ENCODE assay signal across 13 cellular contexts in the genomic region with DNA sequence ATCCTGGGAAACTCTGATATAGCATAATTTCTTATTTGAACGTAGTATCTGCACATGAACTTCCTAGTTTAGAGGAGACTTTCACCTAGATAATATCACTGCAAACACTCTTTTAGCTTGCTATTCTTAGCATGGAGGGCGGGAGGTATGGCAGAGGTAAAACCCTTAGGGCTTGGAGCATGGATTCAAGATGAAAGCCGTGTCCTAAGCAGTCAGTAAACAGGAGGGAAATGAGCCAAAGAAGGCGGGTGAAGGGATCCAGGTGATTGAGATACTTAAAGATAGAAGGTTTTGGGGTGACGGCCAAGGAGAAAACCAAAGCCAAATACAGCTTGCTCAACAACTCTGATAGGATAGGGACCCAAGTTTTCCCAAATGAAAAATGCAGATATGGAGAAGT.
DNase-seq lines count a peak whose midpoint lies in the region; ATAC-seq and TF ChIP-seq lines count a peak whose summit lies in the region.
"Had no signal": no experiment of that assay in that cellular context is flagged by ENCODE, and none has a peak within 500 bp of the region (broad histone marks: within the 10 kb centered on the region; RNA-seq: fewer than 3 reads in every experiment).

No MANE protein-coding gene starts in this region.

- no peaks in the 10 kb centered on the region for H3K4me1 ChIP-seq in gastrocnemius medialis
- H3K4me1 ChIP-seq in vagina, result peaks cover 6% of the 10 kb centered on the region
- H3K4me1 ChIP-seq: uterus had no signal

- TF ChIP-seq CTCF in gastrocnemius medialis (IDR thresholded peaks at IDR 0.05 in 4 of 5, conservative IDR thresholded peaks at IDR 0.05 in 1 of 5) (no peak), vagina (IDR thresholded peaks at IDR 0.05) (no peak)

- peak overlapping the region; percentile 78 to 94 for H3K4me3 Mint-ChIP-seq in activated T-cell treated with anti-CD3 and anti-CD28 coated beads, Interleukin-2, amount 50 U/mL, for 72 hours
- peak overlapping the region; percentile 32 for H3K4me3 Mint-ChIP-seq in dendritic cell treated with granulocyte-macrophage colony-stimulating factor and Interleukin-4, amounts not matched to agents 40 ng/mL and 50 ng/mL, for 4 days
- peak overlapping the region; percentile 82 to 91 for H3K4me3 Mint-ChIP-seq in stimulated activated naive CD8-positive, alpha-beta T cell treated with anti-CD3 and anti-CD28 coated beads, Interleukin-15, amount 100 ng/mL, for 72 hours

- DNase-seq in activated T-cell treated with anti-CD3 and anti-CD28 coated beads, Interleukin-2, amount 50 U/mL, for 72 hours, result no peak
- DNase-seq in activated T-cell treated with anti-CD3 and anti-CD28 coated beads, Interleukin-2, amount 50 U/mL, for 48 hours, result no peak
- peak; percentile 75 for DNase-seq in NCI-H69 (lab: John Stamatoyannopoulos, UW)
- DNase-seq in stimulated activated naive CD8-positive, alpha-beta T cell treated with anti-CD3 and anti-CD28 coated beads, Interleukin-15, amount 100 ng/mL, for 72 hours, result no peak
- no peak for DNase-seq in gastrocnemius medialis
- no peak for DNase-seq in NCI-H2029 (lab: John Stamatoyannopoulos, UW)
- DNase-seq in vagina (ENCODE audit: extremely low spot score in 2 of 2), result no peak
- DNase-seq: activated CD8-positive, alpha-beta memory T cell treated with anti-CD3 and anti-CD28 coated beads for 24 hours; anterior cingulate cortex; NCI-H2171 treated with DMSO at 0.1 percent for 48 hours; uterus had no signal

- no peak overlapping the region for H3K4me3 ChIP-seq in gastrocnemius medialis
- no peak overlapping the region for H3K4me3 ChIP-seq in vagina
- H3K4me3 ChIP-seq: uterus had no signal

- H3K27me3 Mint-ChIP-seq in activated T-cell treated with anti-CD3 and anti-CD28 coated beads, Interleukin-2, amount 50 U/mL, for 72 hours (ENCODE audit: low read depth), result no peaks in the 10 kb centered on the region
- H3K27me3 Mint-ChIP-seq in dendritic cell treated with granulocyte-macrophage colony-stimulating factor and Interleukin-4, amounts not matched to agents 40 ng/mL and 50 ng/mL, for 4 days, result no peaks in the 10 kb centered on the region
- no peaks in the 10 kb centered on the region for H3K27me3 Mint-ChIP-seq in stimulated activated naive CD8-positive, alpha-beta T cell treated with anti-CD3 and anti-CD28 coated beads, Interleukin-15, amount 100 ng/mL, for 72 hours

- no peak overlapping the region for H3K27ac ChIP-seq in gastrocnemius medialis
- no peak overlapping the region for H3K27ac ChIP-seq in vagina
- H3K27ac ChIP-seq: uterus had no signal

- H3K27me3 ChIP-seq in gastrocnemius medialis (no peaks in the 10 kb centered on the region), vagina (no peaks in the 10 kb centered on the region)
- H3K27me3 ChIP-seq: uterus had no signal

- no peak for ATAC-seq in activated T-cell treated with anti-CD3 and anti-CD28 coated beads, Interleukin-2, amount 50 U/mL, for 72 hours (replicated peaks in 1 of 2)
- no peak for ATAC-seq in stimulated activated naive CD8-positive, alpha-beta T cell treated with anti-CD3 and anti-CD28 coated beads, Interleukin-15, amount 100 ng/mL, for 72 hours
- ATAC-seq in gastrocnemius medialis, result no peak
- ATAC-seq: Panc1 had no signal

- H3K9me3 Mint-ChIP-seq in activated T-cell treated with anti-CD3 and anti-CD28 coated beads, Interleukin-2, amount 50 U/mL, for 72 hours, result no peaks in the 10 kb centered on the region
- no peaks in the 10 kb centered on the region for H3K9me3 Mint-ChIP-seq in dendritic cell treated with granulocyte-macrophage colony-stimulating factor and Interleukin-4, amounts not matched to agents 40 ng/mL and 50 ng/mL, for 4 days
- H3K9me3 Mint-ChIP-seq in stimulated activated naive CD8-positive, alpha-beta T cell treated with anti-CD3 and anti-CD28 coated beads, Interleukin-15, amount 100 ng/mL, for 72 hours, result no peaks in the 10 kb centered on the region

- H3K36me3 ChIP-seq in gastrocnemius medialis, result no peaks in the 10 kb centered on the region
- H3K36me3 ChIP-seq in vagina, result no peaks in the 10 kb centered on the region
- H3K36me3 ChIP-seq: uterus had no signal

- intact Hi-C loops in dendritic cell treated with granulocyte-macrophage colony-stimulating factor and Interleukin-4, amounts not matched to agents 40 ng/mL and 50 ng/mL, for 4 days (cut with micrococcal nuclease), result loop anchor here (5.0 kb wide), 2 partner anchors 36 to 64 kb away; no protein-coding TSS in a partner anchor
- intact Hi-C loops in gastrocnemius medialis (cut with DNase I; ENCODE audit: low total_unique reads), result no loop called here
- intact Hi-C loops in vagina (cut with DNase I), result no loop called here

- no peaks in the 10 kb centered on the region for H3K9me3 ChIP-seq in gastrocnemius medialis
- H3K9me3 ChIP-seq in vagina, result no peaks in the 10 kb centered on the region
- H3K9me3 ChIP-seq: uterus had no signal

- peaks cover 3 to 4% of the 10 kb centered on the region in 2 donors for H3K36me3 Mint-ChIP-seq in activated T-cell treated with anti-CD3 and anti-CD28 coated beads, Interleukin-2, amount 50 U/mL, for 72 hours (ENCODE audit: insufficient read depth in 2 of 2)
- H3K36me3 Mint-ChIP-seq in dendritic cell treated with granulocyte-macrophage colony-stimulating factor and Interleukin-4, amounts not matched to agents 40 ng/mL and 50 ng/mL, for 4 days (ENCODE audit: low read depth), result peaks cover 12% of the 10 kb centered on the region

- TF ChIP-seq POLR2A in gastrocnemius medialis (IDR thresholded peaks at IDR 0.05), result no peak
- no peak for TF ChIP-seq POLR2A in vagina (IDR thresholded peaks at IDR 0.05)

- peaks cover 71% of the 10 kb centered on the region for H3K4me1 Mint-ChIP-seq in activated T-cell treated with anti-CD3 and anti-CD28 coated beads, Interleukin-2, amount 50 U/mL, for 72 hours (ENCODE audit: low read depth)
- peaks cover 57% of the 10 kb centered on the region for H3K4me1 Mint-ChIP-seq in dendritic cell treated with granulocyte-macrophage colony-stimulating factor and Interleukin-4, amounts not matched to agents 40 ng/mL and 50 ng/mL, for 4 days (ENCODE audit: low read depth)
- H3K4me1 Mint-ChIP-seq in stimulated activated naive CD8-positive, alpha-beta T cell treated with anti-CD3 and anti-CD28 coated beads, Interleukin-15, amount 100 ng/mL, for 72 hours, result peaks cover 64% of the 10 kb centered on the region

- peak overlapping the region; percentile 30 for H3K27ac Mint-ChIP-seq in activated T-cell treated with anti-CD3 and anti-CD28 coated beads, Interleukin-2, amount 50 U/mL, for 72 hours
- H3K27ac Mint-ChIP-seq in dendritic cell treated with granulocyte-macrophage colony-stimulating factor and Interleukin-4, amounts not matched to agents 40 ng/mL and 50 ng/mL, for 4 days, result no peak overlapping the region
- peak overlapping the region; percentile 63 to 93 for H3K27ac Mint-ChIP-seq in stimulated activated naive CD8-positive, alpha-beta T cell treated with anti-CD3 and anti-CD28 coated beads, Interleukin-15, amount 100 ng/mL, for 72 hours

- in situ Hi-C loops in gastrocnemius medialis (cut with MboI; ENCODE audit: low sequenced_read_pairs in 4 of 4), result no loop called here

Comparison
In these comparisons a context has a peak if more than half of its experiments do, and no peak if none do; other contexts are left out.
1. H3K4me3 Mint-ChIP-seq: peak in every context shown above with its lines; median percentile 86 in stimulated activated naive CD8-positive, alpha-beta T cell treated with anti-CD3 and anti-CD28 coated beads, Interleukin-15, amount 100 ng/mL, for 72 hours; 86 in activated T-cell treated with anti-CD3 and anti-CD28 coated beads, Interleukin-2, amount 50 U/mL, for 72 hours; 32 in dendritic cell treated with granulocyte-macrophage colony-stimulating factor and Interleukin-4, amounts not matched to agents 40 ng/mL and 50 ng/mL, for 4 days.